ENCODE assay signal across 8 cellular contexts in genomic region chr3:190533511-190534282, GRCh38. TPM values are rescaled to one million over a fixed set of nuclear protein-coding genes. Genes with fewer than 3 reads are reported as not detected.
A peak's percentile ranks its signal among the peaks of the same experiment; 100 is the strongest.
DNase-seq lines count a peak whose midpoint lies in the region; ATAC-seq and TF ChIP-seq lines count a peak whose summit lies in the region.

No MANE protein-coding gene starts in this region.

- DNase-seq in GM03348 (ENCODE audit: low spot score) (peak; percentile 92), left cardiac atrium (peak; percentile 87), sigmoid colon (peak; percentile 78)

- H3K36me3 ChIP-seq in sigmoid colon: no peaks in the 10 kb centered on the region

- ATAC-seq in left cardiac atrium: peak; percentile 88 to 94
- ATAC-seq in GM21825 (IDR thresholded peaks at IDR 0.05; ENCODE audit: unreplicated experiment): no peak
- ATAC-seq in HG03159 (IDR thresholded peaks at IDR 0.05; ENCODE audit: unreplicated experiment): no peak
- ATAC-seq in GM19023 (IDR thresholded peaks at IDR 0.05; ENCODE audit: unreplicated experiment): no peak
- no peak for ATAC-seq in HG02970 (IDR thresholded peaks at IDR 0.05; ENCODE audit: low FRiP score, unreplicated experiment)

- H3K4me1 ChIP-seq in sigmoid colon: peaks cover 0 to 14% (median 0%) of the 10 kb centered on the region in 4 donors

- H3K27me3 ChIP-seq in sigmoid colon: no peaks in the 10 kb centered on the region

- H3K4me3 ChIP-seq in WI38 (ENCODE audit: low read depth, low read length) (peak overlapping the region; percentile 16; the same call in 1 of the 2 replicates), sigmoid colon (no peak overlapping the region)

- peak overlapping the region in 3 of 4 donors; percentile 43 to 53 (median 46) for H3K27ac ChIP-seq in sigmoid colon

- intact Hi-C loops in left cardiac atrium (cut with DNase I): no loop called here
- intact Hi-C loops in sigmoid colon (cut with DNase I): no loop called here

- TF ChIP-seq EP300 in sigmoid colon (IDR thresholded peaks at IDR 0.05): no peak

- TF ChIP-seq CTCF in WI38 (IDR thresholded peaks at IDR 0.05; ENCODE audit: low read depth, low read length) (no peak), sigmoid colon (IDR thresholded peaks at IDR 0.05) (no peak)

- H3K9me3 ChIP-seq in sigmoid colon: no peaks in the 10 kb centered on the region

- no peak for TF ChIP-seq POLR2A in sigmoid colon (IDR thresholded peaks at IDR 0.05)

- 63 to 80% methylated on average over 13 of the region's 13 CpGs for WGBS in sigmoid colon, 2 donors

RNA-seq across cellular contexts. Expression of gene IL1RAP, which starts 19.8 kb away (rescaled TPM):
- total RNA-seq in left cardiac atrium (10 to 100 TPM in 1 of 2 donors, 1 to 10 TPM in 1; 7.1 to 14.7 TPM), sigmoid colon (10 to 100 TPM in 1 of 4 donors, 1 to 10 TPM in 3; 2.9 to 13.0 (median 4.1) TPM)
- polyA plus RNA-seq in sigmoid colon: 1 to 10 TPM; 1.2 to 1.5 (median 1.4) TPM

Comparison
In these comparisons a context has a peak if more than half of its experiments do, and no peak if none do; other contexts are left out.
1. ATAC-seq: peak in left cardiac atrium (2 of 2); none in GM21825 (single experiment), HG03159 (single experiment), GM19023 (single experiment) and HG02970 (single experiment).
2. Peak in every context shown above with its lines, with median percentiles within 50 percentile points of each other: DNase-seq.